20 cellular contexts compared by ENCODE assay signal in genomic region chr21:26127073-26127814, GRCh38. TPM values are rescaled to one million over a fixed set of nuclear protein-coding genes. Genes with fewer than 3 reads are reported as not detected.
DNase-seq lines count a peak whose midpoint lies in the region; ATAC-seq, FAIRE-seq and TF ChIP-seq lines count a peak whose summit lies in the region.
"Had no signal": no experiment of that assay in that cellular context is flagged by ENCODE, and none has a peak within 500 bp of the region (broad histone marks: within the 10 kb centered on the region; RNA-seq: fewer than 3 reads in every experiment).

No MANE protein-coding gene starts in this region.

- peaks cover 11% of the 10 kb centered on the region for H3K36me3 Mint-ChIP-seq in MCF 10A (ENCODE audit: insufficient read depth, unreplicated experiment)
- peaks cover 0 to 2% (median 0%) of the 10 kb centered on the region in 3 donors for H3K36me3 Mint-ChIP-seq in CD8-positive, alpha-beta memory T cell
- H3K36me3 Mint-ChIP-seq: activated CD4-positive, alpha-beta memory T cell treated with anti-CD3 and anti-CD28 coated beads for 36 hours had no signal

- intact Hi-C loops in MCF 10A (cut with micrococcal nuclease) (no loop called here), sigmoid colon (cut with DNase I) (no loop called here)

- WGBS in sigmoid colon, 2 donors, result 24 to 71% methylated on average over 1 of the region's 1 CpG

- DNase-seq in MCF 10A (ENCODE audit: unreplicated experiment), result no peak
- DNase-seq in sigmoid colon, result no peak
- DNase-seq in CD8-positive, alpha-beta memory T cell, result no peak
- no peak for DNase-seq in NCI-H748 treated with DMSO at 0.1 percent for 48 hours (lab: John Stamatoyannopoulos, UW)
- no peak for DNase-seq in NCI-H1436 treated with DMSO at 0.1 percent for 48 hours (lab: John Stamatoyannopoulos, UW)
- DNase-seq: activated CD4-positive, alpha-beta memory T cell treated with anti-CD3 and anti-CD28 coated beads for 36 hours; activated T-cell treated with anti-CD3 and anti-CD28 coated beads, Interleukin-2, amount 50 U/mL, for 48 hours; CD4-positive, alpha-beta memory T cell; DMS79 treated with DMSO at 0.1 percent for 48 hours; effector CD8-positive, alpha-beta T cell; naive thymus-derived CD8-positive, alpha-beta T cell; NCI-H1694 treated with DMSO at 0.1 percent for 48 hours; RPMI8226; stimulated activated naive CD8-positive, alpha-beta T cell treated with anti-CD3 and anti-CD28 coated beads, Interleukin-15, amount 100 ng/mL, for 72 hours had no signal

- TF ChIP-seq EP300 in sigmoid colon (IDR thresholded peaks at IDR 0.05), result no peak

- no peaks in the 10 kb centered on the region for H3K9me3 ChIP-seq in HEK293 (ENCODE audit: control insufficient read depth, insufficient read depth, low read depth, low read length)
- H3K9me3 ChIP-seq in sigmoid colon, result no peaks in the 10 kb centered on the region
- H3K9me3 ChIP-seq in CD8-positive, alpha-beta memory T cell (ENCODE audit: low read length), result no peaks in the 10 kb centered on the region
- H3K9me3 ChIP-seq: MG63 had no signal

- no TSS peak for BruUV-seq in MCF 10A (replicated peaks; lab: Mats Ljungman, UMichigan)

- H3K4me3 ChIP-seq in HEK293 (ENCODE audit: low read depth, low read length) (no peak overlapping the region), sigmoid colon (no peak overlapping the region)
- no peak overlapping the region for H3K4me3 ChIP-seq in CD8-positive, alpha-beta memory T cell (ENCODE audit: low read length)
- H3K4me3 ChIP-seq: lung, MG63 had no signal

- peak overlapping the region; percentile 80 for H3K27ac Mint-ChIP-seq in MCF 10A (ENCODE audit: low read depth, unreplicated experiment)
- H3K27ac Mint-ChIP-seq in CD8-positive, alpha-beta memory T cell, result no peak overlapping the region
- H3K27ac Mint-ChIP-seq: activated CD4-positive, alpha-beta memory T cell treated with anti-CD3 and anti-CD28 coated beads for 36 hours; activated naive CD8-positive, alpha-beta T cell; CD4-positive, alpha-beta memory T cell; naive thymus-derived CD8-positive, alpha-beta T cell; stimulated activated naive CD8-positive, alpha-beta T cell treated with anti-CD3 and anti-CD28 coated beads, Interleukin-15, amount 100 ng/mL, for 72 hours had no signal

- H3K4me1 Mint-ChIP-seq in MCF 10A (ENCODE audit: insufficient read depth, unreplicated experiment), result peaks cover 51% of the 10 kb centered on the region
- H3K4me1 Mint-ChIP-seq in CD8-positive, alpha-beta memory T cell, result no peaks in the 10 kb centered on the region
- H3K4me1 Mint-ChIP-seq: stimulated activated naive CD8-positive, alpha-beta T cell treated with anti-CD3 and anti-CD28 coated beads, Interleukin-15, amount 100 ng/mL, for 72 hours had no signal

- H3K36me3 ChIP-seq in HEK293 (ENCODE audit: control insufficient read depth in 2 of 2, insufficient read depth in 1 of 2, low read length in 2 of 2) (no peaks in the 10 kb centered on the region; a peak in 1 of 3 replicates), sigmoid colon (no peaks in the 10 kb centered on the region)
- no peaks in the 10 kb centered on the region for H3K36me3 ChIP-seq in CD8-positive, alpha-beta memory T cell (ENCODE audit: insufficient read depth, low read length)

- H3K4me3 Mint-ChIP-seq in MCF 10A (ENCODE audit: unreplicated experiment), result peak overlapping the region; percentile 66
- no peak overlapping the region for H3K4me3 Mint-ChIP-seq in CD8-positive, alpha-beta memory T cell
- H3K4me3 Mint-ChIP-seq: activated CD4-positive, alpha-beta memory T cell treated with anti-CD3 and anti-CD28 coated beads for 36 hours; activated naive CD8-positive, alpha-beta T cell; CD4-positive, alpha-beta memory T cell; naive thymus-derived CD8-positive, alpha-beta T cell; stimulated activated naive CD8-positive, alpha-beta T cell treated with anti-CD3 and anti-CD28 coated beads, Interleukin-15, amount 100 ng/mL, for 72 hours had no signal

- peaks cover 52% of the 10 kb centered on the region for H3K4me1 ChIP-seq in HEK293 (ENCODE audit: control insufficient read depth, insufficient read depth, low read length)
- H3K4me1 ChIP-seq in sigmoid colon, result peaks cover 0 to 67% (median 60%) of the 10 kb centered on the region in 4 donors
- H3K4me1 ChIP-seq in CD8-positive, alpha-beta memory T cell (ENCODE audit: insufficient read depth, low read length), result no peaks in the 10 kb centered on the region

- POLR2A ChIA-PET in HEK293 (lab: Yijun Ruan, JAX) (no interaction called here), MCF 10A (lab: Yijun Ruan, JAX) (interaction anchor here (0.6 to 10.6 kb wide), 14 partner anchors 9 to 753 kb away, joined by 3 to 260 read pairs (median 4); partner anchors contain the start of gene APP)
- POLR2A ChIA-PET in CD8-positive, alpha-beta memory T cell (lab: Charles Lee), result no interaction called here

- ATAC-seq in GM18498 (IDR thresholded peaks at IDR 0.05; ENCODE audit: unreplicated experiment), result no peak
- ATAC-seq: naive thymus-derived CD8-positive, alpha-beta T cell; stimulated activated naive CD8-positive, alpha-beta T cell treated with anti-CD3 and anti-CD28 coated beads, Interleukin-15, amount 100 ng/mL, for 72 hours had no signal

- H3K27me3 Mint-ChIP-seq in MCF 10A (ENCODE audit: insufficient read depth, unreplicated experiment), result no peaks in the 10 kb centered on the region
- H3K27me3 Mint-ChIP-seq in CD8-positive, alpha-beta memory T cell, result peaks cover 3 to 8% of the 10 kb centered on the region in 2 donors
- H3K27me3 Mint-ChIP-seq: activated CD4-positive, alpha-beta memory T cell treated with anti-CD3 and anti-CD28 coated beads for 36 hours; activated naive CD8-positive, alpha-beta T cell; CD4-positive, alpha-beta memory T cell; naive thymus-derived CD8-positive, alpha-beta T cell; stimulated activated naive CD8-positive, alpha-beta T cell treated with anti-CD3 and anti-CD28 coated beads, Interleukin-15, amount 100 ng/mL, for 72 hours had no signal

- no peak for TF ChIP-seq CTCF in HEK293 (tag by site-specific recombination; IDR thresholded peaks at IDR 0.05)
- TF ChIP-seq CTCF in MCF 10A (IDR thresholded peaks at IDR 0.05; ENCODE audit: unreplicated experiment), result no peak
- no peak for TF ChIP-seq CTCF in sigmoid colon (IDR thresholded peaks at IDR 0.05)

- no peak for TF ChIP-seq POLR2A in sigmoid colon (IDR thresholded peaks at IDR 0.05)

- H3K27me3 ChIP-seq in sigmoid colon, result no peaks in the 10 kb centered on the region
- no peaks in the 10 kb centered on the region for H3K27me3 ChIP-seq in CD8-positive, alpha-beta memory T cell (ENCODE audit: insufficient read depth, low read length, poor library complexity, severe bottlenecking)
- H3K27me3 ChIP-seq: MG63 had no signal

- FAIRE-seq in islet of Langerhans (lab: Jason Lieb, UNC), result peak; percentile 76

- H3K9me3 Mint-ChIP-seq in MCF 10A (ENCODE audit: unreplicated experiment), result no peaks in the 10 kb centered on the region
- no peaks in the 10 kb centered on the region for H3K9me3 Mint-ChIP-seq in CD8-positive, alpha-beta memory T cell
- H3K9me3 Mint-ChIP-seq: activated CD4-positive, alpha-beta memory T cell treated with anti-CD3 and anti-CD28 coated beads for 36 hours; CD4-positive, alpha-beta memory T cell; naive thymus-derived CD8-positive, alpha-beta T cell; stimulated activated naive CD8-positive, alpha-beta T cell treated with anti-CD3 and anti-CD28 coated beads, Interleukin-15, amount 100 ng/mL, for 72 hours had no signal

- CTCF ChIA-PET in HEK293 (lab: Yijun Ruan, JAX), result interaction anchor here (0.6 to 1.0 kb wide), 2 partner anchors 42 to 1572 kb away, joined by 3 to 4 read pairs; no protein-coding TSS in a partner anchor
- CTCF ChIA-PET in MCF 10A (lab: Yijun Ruan, JAX), result interaction anchor here (0.5 to 2.2 kb wide), 7 partner anchors 14 to 594 kb away, joined by 3 to 9 read pairs (median 3); no protein-coding TSS in a partner anchor
- CTCF ChIA-PET in CD8-positive, alpha-beta memory T cell (lab: Charles Lee), result no interaction called here

- H3K27ac ChIP-seq in HEK293 (ENCODE audit: extremely low read depth, low read depth, low read length) (no peak overlapping the region), sigmoid colon (peak overlapping the region; percentile 5 to 67 (median 32))
- H3K27ac ChIP-seq in CD8-positive, alpha-beta memory T cell (ENCODE audit: low read depth, low read length), result no peak overlapping the region

TF ChIP-seq in HEK293, 187 proteins besides CTCF, POLR2A, EP300 and RAD21:
- TF ChIP-seq PRDM1 (tag by site-specific recombination; IDR thresholded peaks at IDR 0.05) (0 out of 2 replicates have a peak, but pooled peaks have one; percentile 7), ZNF335 (tag by site-specific recombination; conservative IDR thresholded peaks at IDR 0.05) (no peak)
TF ChIP-seq in HEK293: peak in this region for 1.

RNA-seq across cellular contexts. Expression of gene APP, which starts 43.3 kb away (rescaled TPM):
- total RNA-seq in MCF 10A (2022), result 459 and 472 TPM in 2 replicates
- 100 to 1,000 TPM; 239 to 355 (median 299) TPM for total RNA-seq in sigmoid colon
- polyA plus RNA-seq in sigmoid colon, result 100 to 1,000 TPM in 1 of 3 donors, 10 to 100 TPM in 2; 71.7 to 270 (median 85.9) TPM
- 10 to 100 TPM; 15.2 to 15.3 TPM for total RNA-seq in CD8-positive, alpha-beta memory T cell
- 5.3 TPM for polyA plus RNA-seq in CD8-positive, alpha-beta memory T cell

Comparison
In these comparisons a context has a peak if more than half of its experiments do, and no peak if none do; other contexts are left out.
1. H3K27ac ChIP-seq: peak in sigmoid colon (4 of 4); none in HEK293 (single experiment) and CD8-positive, alpha-beta memory T cell (single experiment).
2. RNA of gene APP, which starts 43.3 kb away (total RNA-seq): 459 to 472 TPM in MCF 10A and 239 to 355 TPM in sigmoid colon; 15.2 to 15.3 TPM in CD8-positive, alpha-beta memory T cell; every median in the first group is over 10 times any median in the second.